In genomic region chr6:6738108-6738507, GRCh38 we compare ENCODE assay signal across 21 cellular contexts.
"Had no signal": no experiment of that assay in that cellular context is flagged by ENCODE, and none has a peak within 500 bp of the region (broad histone marks: within the 10 kb centered on the region; RNA-seq: fewer than 3 reads in every experiment).

No MANE protein-coding gene starts in this region.

- H3K4me1 ChIP-seq: pancreas, spleen had no signal

- H3K4me3 Mint-ChIP-seq: neural crest cell; stimulated activated memory B cell treated with anti-CD40 and anti-IgM and Interleukin-4, amounts not matched to agents 10 μg/mL and 1 μg/mL and 100 μg/mL, for 72 hours had no signal

- H3K9me3 ChIP-seq: left lung, lower lobe of right lung, neutrophil, pancreas, spleen, thoracic aorta, tibial nerve, upper lobe of left lung had no signal

- H3K36me3 ChIP-seq: left lung, lower lobe of right lung, neutrophil, pancreas, spleen, thoracic aorta, tibial nerve, upper lobe of left lung had no signal

- ATAC-seq: esophagus mucosa; naive thymus-derived CD8-positive, alpha-beta T cell; stimulated activated memory B cell treated with anti-CD40 and anti-IgM and Interleukin-4, amounts not matched to agents 10 μg/mL and 1 μg/mL and 100 μg/mL, for 72 hours; stimulated activated naive CD8-positive, alpha-beta T cell treated with anti-CD3 and anti-CD28 coated beads, Interleukin-15, Interleukin-2, amounts not matched to agents 100 U/mL and 50 U/mL, for 24 hours had no signal

- H3K27ac ChIP-seq: epithelial cell of prostate, left lung, lower lobe of right lung, neutrophil, pancreas, thoracic aorta had no signal

- DNase-seq: central memory CD4-positive, alpha-beta T cell; effector CD8-positive, alpha-beta T cell; endodermal cell; foreskin melanocyte; kidney; left lung; lower lobe of right lung; naive thymus-derived CD8-positive, alpha-beta T cell; pancreas; spleen; stimulated activated CD4-positive, alpha-beta T cell treated with anti-CD3 and anti-CD28 coated beads, Interleukin-4, amount 100 ng/mL, for 4 hours; stimulated activated naive CD8-positive, alpha-beta T cell treated with anti-CD3 and anti-CD28 coated beads, Interleukin-15, Interleukin-2, amounts not matched to agents 100 U/mL and 50 U/mL, for 24 hours; upper lobe of left lung had no signal

- H3K27ac Mint-ChIP-seq: endodermal cell; naive thymus-derived CD8-positive, alpha-beta T cell; stimulated activated memory B cell treated with anti-CD40 and anti-IgM and Interleukin-4, amounts not matched to agents 10 μg/mL and 1 μg/mL and 100 μg/mL, for 72 hours had no signal

- H3K4me3 ChIP-seq: hepatocyte had no signal

- H3K36me3 Mint-ChIP-seq: naive thymus-derived CD8-positive, alpha-beta T cell; stimulated activated memory B cell treated with anti-CD40 and anti-IgM and Interleukin-4, amounts not matched to agents 10 μg/mL and 1 μg/mL and 100 μg/mL, for 72 hours had no signal

- H3K27me3 ChIP-seq: hepatocyte, left lung, neutrophil, pancreas, upper lobe of left lung had no signal

- H3K9me3 Mint-ChIP-seq: endodermal cell; naive thymus-derived CD8-positive, alpha-beta T cell; neural crest cell; stimulated activated memory B cell treated with anti-CD40 and anti-IgM and Interleukin-4, amounts not matched to agents 10 μg/mL and 1 μg/mL and 100 μg/mL, for 72 hours had no signal

- H3K4me1 Mint-ChIP-seq: stimulated activated memory B cell treated with anti-CD40 and anti-IgM and Interleukin-4, amounts not matched to agents 10 μg/mL and 1 μg/mL and 100 μg/mL, for 72 hours had no signal
